ENCODE assay signal across 9 cellular contexts in the genomic region with DNA sequence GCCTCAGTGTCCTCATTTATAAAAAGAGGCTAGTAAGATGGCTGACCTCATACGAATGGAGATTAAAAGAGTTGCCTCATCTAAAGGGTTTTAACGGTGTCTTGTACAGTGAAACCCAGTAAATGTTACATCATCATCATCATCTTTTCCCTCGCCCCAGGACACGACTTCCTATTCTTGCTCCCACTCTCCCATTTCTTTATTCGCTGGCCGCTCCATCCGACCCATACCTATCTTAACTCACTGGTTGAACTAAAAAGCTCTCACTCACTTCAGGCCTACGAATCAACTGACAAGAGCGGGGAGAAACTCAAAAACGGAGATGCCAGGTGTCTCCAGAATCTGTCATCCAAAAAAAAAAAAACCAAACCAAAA. TPM values are rescaled to one million over a fixed set of nuclear protein-coding genes. Genes with fewer than 3 reads are reported as not detected.
DNase-seq lines count a peak whose midpoint lies in the region; ATAC-seq and TF ChIP-seq lines count a peak whose summit lies in the region.
"Had no signal": no experiment of that assay in that cellular context is flagged by ENCODE, and none has a peak within 500 bp of the region (broad histone marks: within the 10 kb centered on the region; RNA-seq: fewer than 3 reads in every experiment).

No MANE protein-coding gene starts in this region.

- peak; percentile 19 for DNase-seq in activated naive CD4-positive, alpha-beta T cell treated with Interleukin-2 at 50 U/mL for 16 hours
- DNase-seq in activated naive CD4-positive, alpha-beta T cell treated with anti-CD3 and anti-CD28 coated beads, Interleukin-2, amount 50 U/mL, for 16 hours: no peak
- no peak for DNase-seq in HFF-Myc (ENCODE audit: extremely low read depth, low read depth)
- DNase-seq in NCI-H2171 treated with DMSO at 0.1 percent for 48 hours (lab: John Stamatoyannopoulos, UW): peak; percentile 59
- DNase-seq in caudate nucleus (lab: John Stamatoyannopoulos, UW): peak in 10 of 61 donors; percentile 21 to 74 (median 45)
- no peak for DNase-seq in right lobe of liver
- no peak for DNase-seq in vagina (ENCODE audit: extremely low spot score in 2 of 2)
- no peak for DNase-seq in mesenteric fat pad (ENCODE audit: low spot score)

- peak overlapping the region; percentile 78 for H3K4me3 ChIP-seq in HFF-Myc (replicated peaks; ENCODE audit: low read depth, low read length)
- peak overlapping the region; percentile 69 to 74 (median 73) for H3K4me3 ChIP-seq in right lobe of liver
- H3K4me3 ChIP-seq in vagina: peak overlapping the region; percentile 52 to 61

- intact Hi-C loops in right lobe of liver (cut with DNase I): no loop called here
- intact Hi-C loops in vagina (cut with DNase I): loop anchor here (5.0 kb wide), 1 partner anchor 110 kb away; no protein-coding TSS in a partner anchor

- peaks cover 0 to 8% (median 0%) of the 10 kb centered on the region in 4 donors for H3K4me1 ChIP-seq in right lobe of liver
- peaks cover 19% of the 10 kb centered on the region for H3K4me1 ChIP-seq in vagina

- H3K36me3 ChIP-seq in right lobe of liver (peaks cover 0 to 28% (median 9%) of the 10 kb centered on the region in 4 donors), vagina (peaks cover 0 to 7% of the 10 kb centered on the region in 2 donors)

- peak; percentile 5 to 21 (median 12) for ATAC-seq in right lobe of liver

- H3K27ac ChIP-seq in caudate nucleus (ENCODE audit: low read depth, low read length): peak overlapping the region; percentile 95
- H3K27ac ChIP-seq in right lobe of liver: peak overlapping the region; percentile 56 to 74 (median 66)
- peak overlapping the region; percentile 79 for H3K27ac ChIP-seq in vagina

- WGBS in right lobe of liver (ENCODE audit: insufficient coverage, low coverage, low lambda C conversion rate, missing lambda C conversion rate): 2% methylated on average over 10 of the region's 10 CpGs

- TF ChIP-seq CTCF in HFF-Myc (IDR thresholded peaks at IDR 0.05; ENCODE audit: low read depth, low read length, missing control alignments) (no peak), right lobe of liver (IDR thresholded peaks at IDR 0.05) (no peak), vagina (IDR thresholded peaks at IDR 0.05) (no peak)

- TF ChIP-seq POLR2A in right lobe of liver (IDR thresholded peaks at IDR 0.05): no peak
- TF ChIP-seq POLR2A in vagina (IDR thresholded peaks at IDR 0.05): no peak

- H3K27me3 ChIP-seq in right lobe of liver (no peaks in the 10 kb centered on the region), vagina (no peaks in the 10 kb centered on the region)

- H3K9me3 ChIP-seq in right lobe of liver (no peaks in the 10 kb centered on the region), vagina (no peaks in the 10 kb centered on the region)

RNA-seq across cellular contexts. Expression of a gene that starts 0.5 kb away (rescaled TPM):
- total RNA-seq in right lobe of liver (1 to 10 TPM; 4.2 to 9.4 (median 6.6) TPM), vagina (15.7 TPM), mesenteric fat pad (18.4 TPM)

RNA-seq across cellular contexts. Expression of a gene that starts 55.8 kb away (rescaled TPM):
- total RNA-seq in right lobe of liver (1 to 10 TPM in 1 of 6 experiments, under 1 TPM in 4, not detected in 1; 0.22 to 2.3 (median 0.86) TPM), vagina (0.74 TPM), mesenteric fat pad (not detected)
- total RNA-seq: natural killer cell treated with Interleukin-12 subunit alpha and Interleukin-12 subunit beta and Interleukin-15 and Interleukin-18, amount 100 ng/mL, for 72 hours had no signal

Comparison
In these comparisons a context has a peak if more than half of its experiments do, and no peak if none do; other contexts are left out.
1. DNase-seq: peak in activated naive CD4-positive, alpha-beta T cell treated with Interleukin-2 at 50 U/mL for 16 hours (single experiment) and NCI-H2171 treated with DMSO at 0.1 percent for 48 hours (single experiment); none in activated naive CD4-positive, alpha-beta T cell treated with anti-CD3 and anti-CD28 coated beads, Interleukin-2, amount 50 U/mL, for 16 hours (single experiment), HFF-Myc (single experiment), right lobe of liver (0 of 3), vagina (0 of 2) and mesenteric fat pad (single experiment).
2. Peak in every context shown above with its lines, with median percentiles within 50 percentile points of each other: H3K4me3 ChIP-seq and H3K27ac ChIP-seq.